ENCODE assay signal across 18 cellular contexts in the genomic region with DNA sequence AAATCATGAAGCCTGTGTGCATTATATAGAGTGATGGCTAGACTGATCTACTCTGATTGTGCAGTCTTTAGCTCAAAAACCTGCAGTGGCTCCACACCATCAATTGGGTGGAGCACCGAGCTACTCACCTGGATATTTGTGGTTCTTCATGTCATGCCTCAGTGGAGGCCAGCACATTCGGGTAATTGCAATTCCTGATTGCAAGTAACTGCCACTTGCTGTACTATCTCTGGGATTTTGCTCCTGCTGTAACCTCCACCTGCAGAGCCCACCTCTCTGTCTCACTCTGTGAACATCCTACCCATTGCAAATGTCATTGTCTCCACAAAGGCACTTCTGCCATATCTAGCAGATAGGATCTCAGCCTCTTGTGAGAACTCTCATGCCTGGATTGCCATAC. TPM values are rescaled to one million over a fixed set of nuclear protein-coding genes. Genes with fewer than 3 reads are reported as not detected.
A peak's percentile ranks its signal among the peaks of the same experiment; 100 is the strongest.
DNase-seq lines count a peak whose midpoint lies in the region; ATAC-seq and TF ChIP-seq lines count a peak whose summit lies in the region.
"Had no signal": no experiment of that assay in that cellular context is flagged by ENCODE, and none has a peak within 500 bp of the region (broad histone marks: within the 10 kb centered on the region; RNA-seq: fewer than 3 reads in every experiment).

No MANE protein-coding gene starts in this region.

- H3K27me3 Mint-ChIP-seq in activated CD4-positive, alpha-beta T cell treated with anti-CD3 and anti-CD28 coated beads, Interleukin-2, amount 10 ng/mL, durations not matched to agents 7 days and 5 days = peaks cover 11% of the 10 kb centered on the region
- peaks cover 13% of the 10 kb centered on the region for H3K27me3 Mint-ChIP-seq in activated T-helper 1 cell treated with anti-CD3 and anti-CD28 coated beads, Interleukin-12 subunit alpha, Interleukin-12 subunit beta, Interleukin-2, Interleukin-4 antibody, amounts not matched to agents 30 ng/mL and 10 ng/mL and 1 ng/mL, durations not matched to agents 14 hours and 24 hours and 36 hours (ENCODE audit: insufficient read depth)
- H3K27me3 Mint-ChIP-seq in natural killer cell (ENCODE audit: low read depth in 2 of 2) = peaks cover 7% of the 10 kb centered on the region in 2 donors
- H3K27me3 Mint-ChIP-seq in activated naive CD8-positive, alpha-beta T cell treated with anti-CD3 and anti-CD28 coated beads for 36 hours = peaks cover 17% of the 10 kb centered on the region

- H3K36me3 Mint-ChIP-seq in activated CD4-positive, alpha-beta T cell treated with anti-CD3 and anti-CD28 coated beads, Interleukin-2, amount 10 ng/mL, durations not matched to agents 7 days and 5 days (ENCODE audit: low read depth) = peaks cover 2% of the 10 kb centered on the region
- peaks cover 1% of the 10 kb centered on the region for H3K36me3 Mint-ChIP-seq in activated T-helper 1 cell treated with anti-CD3 and anti-CD28 coated beads, Interleukin-12 subunit alpha, Interleukin-12 subunit beta, Interleukin-2, Interleukin-4 antibody, amounts not matched to agents 30 ng/mL and 10 ng/mL and 1 ng/mL, durations not matched to agents 14 hours and 24 hours and 36 hours (ENCODE audit: low read depth)
- no peaks in the 10 kb centered on the region for H3K36me3 Mint-ChIP-seq in natural killer cell
- H3K36me3 Mint-ChIP-seq in activated naive CD8-positive, alpha-beta T cell treated with anti-CD3 and anti-CD28 coated beads for 36 hours = no peaks in the 10 kb centered on the region

- intact Hi-C loops in activated T-helper 1 cell treated with anti-CD3 and anti-CD28 coated beads, Interleukin-12 subunit alpha, Interleukin-12 subunit beta, Interleukin-2, Interleukin-4 antibody, amounts not matched to agents 30 ng/mL and 10 ng/mL and 1 ng/mL, durations not matched to agents 14 hours and 24 hours and 36 hours (cut with micrococcal nuclease) = loop anchor here (5.0 to 10.0 kb wide), 3 partner anchors 33 to 400 kb away; no protein-coding TSS in a partner anchor
- intact Hi-C loops in natural killer cell (cut with micrococcal nuclease) = loop anchor here (5.0 kb wide), 1 partner anchor 162 kb away; no protein-coding TSS in a partner anchor

- peak overlapping the region; percentile 3; the same call in 1 of the 2 replicates for H3K4me3 ChIP-seq in Jurkat, Clone E6-1 (ENCODE audit: low read length)
- H3K4me3 ChIP-seq: GM23338, SJSA1 had no signal

- CTCF ChIA-PET in activated CD4-positive, alpha-beta T cell treated with anti-CD3 and anti-CD28 coated beads, Interleukin-2, amount 10 ng/mL, durations not matched to agents 7 days and 5 days (lab: Charles Lee) = interaction anchor here (1.1 to 1.2 kb wide), 2 partner anchors 12 to 164 kb away, joined by 3 read pairs; no protein-coding TSS in a partner anchor

- TF ChIP-seq CTCF in natural killer cell (IDR thresholded peaks at IDR 0.05) = no peak

- H3K27ac Mint-ChIP-seq in activated CD4-positive, alpha-beta T cell treated with anti-CD3 and anti-CD28 coated beads, Interleukin-2, amount 10 ng/mL, durations not matched to agents 7 days and 5 days = peak overlapping the region; percentile 17
- peak overlapping the region; percentile 9 for H3K27ac Mint-ChIP-seq in activated T-helper 1 cell treated with anti-CD3 and anti-CD28 coated beads, Interleukin-12 subunit alpha, Interleukin-12 subunit beta, Interleukin-2, Interleukin-4 antibody, amounts not matched to agents 30 ng/mL and 10 ng/mL and 1 ng/mL, durations not matched to agents 14 hours and 24 hours and 36 hours
- H3K27ac Mint-ChIP-seq in natural killer cell = no peak overlapping the region
- H3K27ac Mint-ChIP-seq in activated naive CD8-positive, alpha-beta T cell treated with anti-CD3 and anti-CD28 coated beads for 36 hours = no peak overlapping the region
- H3K27ac Mint-ChIP-seq: GM23338 had no signal

- H3K4me1 Mint-ChIP-seq in activated CD4-positive, alpha-beta T cell treated with anti-CD3 and anti-CD28 coated beads, Interleukin-2, amount 10 ng/mL, durations not matched to agents 7 days and 5 days = peaks cover 55% of the 10 kb centered on the region
- peaks cover 66% of the 10 kb centered on the region for H3K4me1 Mint-ChIP-seq in activated T-helper 1 cell treated with anti-CD3 and anti-CD28 coated beads, Interleukin-12 subunit alpha, Interleukin-12 subunit beta, Interleukin-2, Interleukin-4 antibody, amounts not matched to agents 30 ng/mL and 10 ng/mL and 1 ng/mL, durations not matched to agents 14 hours and 24 hours and 36 hours (ENCODE audit: low read depth)
- H3K4me1 Mint-ChIP-seq in natural killer cell = peaks cover 0 to 7% of the 10 kb centered on the region in 2 donors
- peaks cover 10% of the 10 kb centered on the region for H3K4me1 Mint-ChIP-seq in activated naive CD8-positive, alpha-beta T cell treated with anti-CD3 and anti-CD28 coated beads for 36 hours

- POLR2A ChIA-PET in activated CD4-positive, alpha-beta T cell treated with anti-CD3 and anti-CD28 coated beads, Interleukin-2, amount 10 ng/mL, durations not matched to agents 7 days and 5 days (lab: Charles Lee) = no interaction called here

- no peak overlapping the region for H3K4me3 Mint-ChIP-seq in activated CD4-positive, alpha-beta T cell treated with anti-CD3 and anti-CD28 coated beads, Interleukin-2, amount 10 ng/mL, durations not matched to agents 7 days and 5 days
- H3K4me3 Mint-ChIP-seq in activated T-helper 1 cell treated with anti-CD3 and anti-CD28 coated beads, Interleukin-12 subunit alpha, Interleukin-12 subunit beta, Interleukin-2, Interleukin-4 antibody, amounts not matched to agents 30 ng/mL and 10 ng/mL and 1 ng/mL, durations not matched to agents 14 hours and 24 hours and 36 hours = no peak overlapping the region
- no peak overlapping the region for H3K4me3 Mint-ChIP-seq in natural killer cell
- no peak overlapping the region for H3K4me3 Mint-ChIP-seq in activated naive CD8-positive, alpha-beta T cell treated with anti-CD3 and anti-CD28 coated beads for 36 hours
- H3K4me3 Mint-ChIP-seq: GM23338 had no signal

- no peak for DNase-seq in activated CD4-positive, alpha-beta T cell treated with anti-CD3 and anti-CD28 coated beads, Interleukin-2, amount 10 ng/mL, durations not matched to agents 7 days and 5 days
- no peak for DNase-seq in activated CD4-positive, alpha-beta T cell treated with anti-CD3 and anti-CD28 coated beads for 4 hours
- peak; percentile 79 for DNase-seq in Jurkat, Clone E6-1 (ENCODE audit: low read depth, low spot score)
- no peak for DNase-seq in activated T-helper 1 cell treated with anti-CD3 and anti-CD28 coated beads, Interleukin-12 subunit alpha, Interleukin-12 subunit beta, Interleukin-2, Interleukin-4 antibody, amounts not matched to agents 30 ng/mL and 10 ng/mL and 1 ng/mL, durations not matched to agents 14 hours and 24 hours and 36 hours (ENCODE audit: low spot score)
- DNase-seq in natural killer cell = no peak
- DNase-seq in activated naive CD8-positive, alpha-beta T cell treated with anti-CD3 and anti-CD28 coated beads for 36 hours = no peak
- DNase-seq: DMS53, NCI-H1092, NCI-H2171, NCI-H446 treated with DMSO at 0.1 percent for 48 hours, NCI-H774, SW 1271 had no signal

- ATAC-seq in natural killer cell (no peak), HG03520 (IDR thresholded peaks at IDR 0.05; ENCODE audit: unreplicated experiment) (no peak)
- ATAC-seq: GM23338 had no signal

- H3K9me3 Mint-ChIP-seq in activated CD4-positive, alpha-beta T cell treated with anti-CD3 and anti-CD28 coated beads, Interleukin-2, amount 10 ng/mL, durations not matched to agents 7 days and 5 days = no peaks in the 10 kb centered on the region
- no peaks in the 10 kb centered on the region for H3K9me3 Mint-ChIP-seq in activated T-helper 1 cell treated with anti-CD3 and anti-CD28 coated beads, Interleukin-12 subunit alpha, Interleukin-12 subunit beta, Interleukin-2, Interleukin-4 antibody, amounts not matched to agents 30 ng/mL and 10 ng/mL and 1 ng/mL, durations not matched to agents 14 hours and 24 hours and 36 hours
- H3K9me3 Mint-ChIP-seq in natural killer cell = no peaks in the 10 kb centered on the region
- H3K9me3 Mint-ChIP-seq in activated naive CD8-positive, alpha-beta T cell treated with anti-CD3 and anti-CD28 coated beads for 36 hours = no peaks in the 10 kb centered on the region
- H3K9me3 Mint-ChIP-seq: GM23338 had no signal

RNA-seq across cellular contexts. Expression of a gene that starts 1.7 kb away (rescaled TPM):
- under 1 TPM; 0.87 TPM for total RNA-seq in activated CD4-positive, alpha-beta T cell treated with anti-CD3 and anti-CD28 coated beads, Interleukin-2, amount 10 ng/mL, durations not matched to agents 7 days and 5 days
- not detected for polyA plus RNA-seq in Jurkat, Clone E6-1 (2012; ENCODE audit: insufficient read depth, insufficient read length)
- total RNA-seq in activated T-helper 1 cell treated with anti-CD3 and anti-CD28 coated beads, Interleukin-12 subunit alpha, Interleukin-12 subunit beta, Interleukin-2, Interleukin-4 antibody, amounts not matched to agents 30 ng/mL and 10 ng/mL and 1 ng/mL, durations not matched to agents 14 hours and 24 hours and 36 hours = 264 and 266 TPM in 2 replicates
- not detected for total RNA-seq in natural killer cell
- total RNA-seq in activated naive CD8-positive, alpha-beta T cell treated with anti-CD3 and anti-CD28 coated beads for 36 hours = not detected
- total RNA-seq: A673, G401, GM23338, MCF 10A, SJSA1 had no signal
- polyA plus RNA-seq: GM23338 had no signal

RNA-seq across cellular contexts. Expression of a gene that starts 8.5 kb away (rescaled TPM):
- not detected for total RNA-seq in activated CD4-positive, alpha-beta T cell treated with anti-CD3 and anti-CD28 coated beads, Interleukin-2, amount 10 ng/mL, durations not matched to agents 7 days and 5 days
- polyA plus RNA-seq in Jurkat, Clone E6-1 (2012; ENCODE audit: insufficient read depth, insufficient read length) = not detected
- not detected in 2 replicates for total RNA-seq in activated T-helper 1 cell treated with anti-CD3 and anti-CD28 coated beads, Interleukin-12 subunit alpha, Interleukin-12 subunit beta, Interleukin-2, Interleukin-4 antibody, amounts not matched to agents 30 ng/mL and 10 ng/mL and 1 ng/mL, durations not matched to agents 14 hours and 24 hours and 36 hours
- not detected for total RNA-seq in natural killer cell
- total RNA-seq in activated naive CD8-positive, alpha-beta T cell treated with anti-CD3 and anti-CD28 coated beads for 36 hours = not detected
- total RNA-seq: A673, G401, GM23338, MCF 10A, SJSA1 had no signal
- polyA plus RNA-seq: GM23338 had no signal

RNA-seq across cellular contexts. Expression of a gene that starts 45.5 kb away (rescaled TPM):
- total RNA-seq in activated CD4-positive, alpha-beta T cell treated with anti-CD3 and anti-CD28 coated beads, Interleukin-2, amount 10 ng/mL, durations not matched to agents 7 days and 5 days = not detected
- polyA plus RNA-seq in Jurkat, Clone E6-1 (2012; ENCODE audit: insufficient read depth, insufficient read length) = not detected
- not detected in 2 replicates for total RNA-seq in activated T-helper 1 cell treated with anti-CD3 and anti-CD28 coated beads, Interleukin-12 subunit alpha, Interleukin-12 subunit beta, Interleukin-2, Interleukin-4 antibody, amounts not matched to agents 30 ng/mL and 10 ng/mL and 1 ng/mL, durations not matched to agents 14 hours and 24 hours and 36 hours
- total RNA-seq in natural killer cell = not detected
- not detected for total RNA-seq in activated naive CD8-positive, alpha-beta T cell treated with anti-CD3 and anti-CD28 coated beads for 36 hours
- total RNA-seq: A673, G401, GM23338, MCF 10A, SJSA1 had no signal
- polyA plus RNA-seq: GM23338 had no signal

Comparison
In these comparisons a context has a peak if more than half of its experiments do, and no peak if none do; other contexts are left out.
1. H3K27ac Mint-ChIP-seq: peak in activated CD4-positive, alpha-beta T cell treated with anti-CD3 and anti-CD28 coated beads, Interleukin-2, amount 10 ng/mL, durations not matched to agents 7 days and 5 days (single experiment) and activated T-helper 1 cell treated with anti-CD3 and anti-CD28 coated beads, Interleukin-12 subunit alpha, Interleukin-12 subunit beta, Interleukin-2, Interleukin-4 antibody, amounts not matched to agents 30 ng/mL and 10 ng/mL and 1 ng/mL, durations not matched to agents 14 hours and 24 hours and 36 hours (single experiment); none in natural killer cell (0 of 2) and activated naive CD8-positive, alpha-beta T cell treated with anti-CD3 and anti-CD28 coated beads for 36 hours (single experiment).
2. RNA of a gene that starts 1.7 kb away (total RNA-seq): 264 to 266 TPM in activated T-helper 1 cell treated with anti-CD3 and anti-CD28 coated beads, Interleukin-12 subunit alpha, Interleukin-12 subunit beta, Interleukin-2, Interleukin-4 antibody, amounts not matched to agents 30 ng/mL and 10 ng/mL and 1 ng/mL, durations not matched to agents 14 hours and 24 hours and 36 hours; 0.87 TPM in activated CD4-positive, alpha-beta T cell treated with anti-CD3 and anti-CD28 coated beads, Interleukin-2, amount 10 ng/mL, durations not matched to agents 7 days and 5 days, not detected in natural killer cell and not detected in activated naive CD8-positive, alpha-beta T cell treated with anti-CD3 and anti-CD28 coated beads for 36 hours; every median in the first group is over 100 times any median in the second.